ENCODE assay signal across 8 cellular contexts in genomic region chr10:133159950-133160812, GRCh38. TPM values are rescaled to one million over a fixed set of nuclear protein-coding genes. Genes with fewer than 3 reads are reported as not detected.
DNase-seq lines count a peak whose midpoint lies in the region; ATAC-seq and TF ChIP-seq lines count a peak whose summit lies in the region.

Gene KNDC1, plus strand, starts transcription at chr10:133160219. Its CDS starts 249 bp downstream, at chr10:133160468.

- H3K4me1 ChIP-seq in HEK293 (ENCODE audit: control insufficient read depth, insufficient read depth, low read length) (peaks cover 5% of the 10 kb centered on the region), stomach (peaks cover 13 to 26% (median 24%) of the 10 kb centered on the region in 4 donors)

- ATAC-seq in GM21737 (IDR thresholded peaks at IDR 0.05; ENCODE audit: unreplicated experiment) (no peak), HG02610 (IDR thresholded peaks at IDR 0.05; ENCODE audit: unreplicated experiment) (no peak)

- H3K27me3 Mint-ChIP-seq in MCF 10A (ENCODE audit: insufficient read depth, unreplicated experiment), result no peaks in the 10 kb centered on the region

- H3K27ac ChIP-seq in HEK293 (ENCODE audit: extremely low read depth, low read depth, low read length) (peak within 1 kb of the TSS; percentile 41; the same call in 1 of the 2 replicates), stomach (peak within 1 kb of the TSS in 1 of 5 donors; percentile 38)

- POLR2A ChIA-PET in HEK293 (lab: Yijun Ruan, JAX), result interaction anchor here (1.3 kb wide), 1 partner anchor 14 kb away, joined by 4 read pairs; no protein-coding TSS in a partner anchor
- POLR2A ChIA-PET in MCF 10A (lab: Yijun Ruan, JAX), result no interaction called here

- peaks cover 5% of the 10 kb centered on the region for H3K9me3 Mint-ChIP-seq in MCF 10A (ENCODE audit: unreplicated experiment)

- CTCF ChIA-PET in HEK293 (lab: Yijun Ruan, JAX), result interaction anchor here (0.8 to 1.6 kb wide), 2 partner anchors 16 kb away, joined by 4 to 5 read pairs; no protein-coding TSS in a partner anchor
- CTCF ChIA-PET in MCF 10A (lab: Yijun Ruan, JAX), result interaction anchor here (0.9 kb wide), 1 partner anchor 17 kb away, joined by 3 read pairs; no protein-coding TSS in a partner anchor

- intact Hi-C loops in MCF 10A (cut with micrococcal nuclease) (no loop called here), stomach (cut with DNase I; ENCODE audit: low total_unique reads) (no loop called here)

- no peaks in the 10 kb centered on the region for H3K36me3 Mint-ChIP-seq in MCF 10A (ENCODE audit: insufficient read depth, unreplicated experiment)

- H3K27me3 ChIP-seq in stomach, result peaks cover 3 to 76% (median 40%) of the 10 kb centered on the region in 3 donors

- H3K36me3 ChIP-seq in HEK293 (ENCODE audit: control insufficient read depth in 2 of 2, insufficient read depth in 1 of 2, low read length in 2 of 2) (peaks cover 0 to 13% of the 10 kb centered on the region in 2 experiments; a peak in 1 of 3 replicates), stomach (no peaks in the 10 kb centered on the region)

- H3K9me3 ChIP-seq in HEK293 (ENCODE audit: control insufficient read depth, insufficient read depth, low read depth, low read length) (no peaks in the 10 kb centered on the region), stomach (no peaks in the 10 kb centered on the region)

- no peak within 1 kb of the TSS for H3K27ac Mint-ChIP-seq in MCF 10A (ENCODE audit: low read depth, unreplicated experiment)

- H3K4me3 Mint-ChIP-seq in MCF 10A (ENCODE audit: unreplicated experiment), result peak within 1 kb of the TSS; percentile 38

- DNase-seq in AG08396 (ENCODE audit: low spot score) (peak; percentile 90), MCF 10A (ENCODE audit: unreplicated experiment) (peak; percentile 5), islet precursor cell (peak; percentile 76), stomach (no peak)
- no peak for DNase-seq in activated CD4-positive, alpha-beta T cell treated with anti-CD3 and anti-CD28 coated beads for 4 hours

- no peak for TF ChIP-seq POLR2A in stomach (IDR thresholded peaks at IDR 0.05)

- no TSS peak for BruUV-seq in MCF 10A (replicated peaks; lab: Mats Ljungman, UMichigan)

- WGBS in stomach, 5 donors, result 1 to 3% (median 1%) methylated on average over 18 to 105 of the region's 108 CpGs

- TF ChIP-seq CTCF in HEK293 (tag by site-specific recombination; IDR thresholded peaks at IDR 0.05) (no peak), MCF 10A (IDR thresholded peaks at IDR 0.05; ENCODE audit: unreplicated experiment) (no peak), stomach (IDR thresholded peaks at IDR 0.05) (no peak)

- no peaks in the 10 kb centered on the region for H3K4me1 Mint-ChIP-seq in MCF 10A (ENCODE audit: insufficient read depth, unreplicated experiment)

- TF ChIP-seq EP300 in stomach (IDR thresholded peaks at IDR 0.05), result no peak

- H3K4me3 ChIP-seq in HEK293 (ENCODE audit: low read depth, low read length), result peak within 1 kb of the TSS; percentile 50
- peak within 1 kb of the TSS; percentile 56 to 65 (median 60) for H3K4me3 ChIP-seq in stomach

TF ChIP-seq in HEK293, 187 proteins besides CTCF, POLR2A, EP300 and RAD21 (continues in another document):
- TF ChIP-seq ZSCAN16 (tag by site-specific recombination; IDR thresholded peaks at IDR 0.05) (no peak), ZIC2 (tag by site-specific recombination; IDR thresholded peaks at IDR 0.05) (peak; percentile 61; the same call in 1 of the 2 replicates), GLIS1 (tag by site-specific recombination; IDR thresholded peaks at IDR 0.05) (peak; percentile 57; the same call in 1 of the 2 replicates), ZBTB6 (tag by site-specific recombination; IDR thresholded peaks at IDR 0.05) (no peak), PATZ1 (tag by site-specific recombination; IDR thresholded peaks at IDR 0.05) (peak; percentile 75; the same call in 1 of the 2 replicates), ZNF777 (tag by site-specific recombination; IDR thresholded peaks at IDR 0.05; ENCODE audit: borderline replicate concordance) (peak; percentile 44; the same call in 1 of the 2 replicates), ZNF146 (tag by site-specific recombination; IDR thresholded peaks at IDR 0.05) (no peak), GLIS2 (tag by site-specific recombination; IDR thresholded peaks at IDR 0.05) (peak; percentile 86)
- TF ChIP-seq, protein P1, sequence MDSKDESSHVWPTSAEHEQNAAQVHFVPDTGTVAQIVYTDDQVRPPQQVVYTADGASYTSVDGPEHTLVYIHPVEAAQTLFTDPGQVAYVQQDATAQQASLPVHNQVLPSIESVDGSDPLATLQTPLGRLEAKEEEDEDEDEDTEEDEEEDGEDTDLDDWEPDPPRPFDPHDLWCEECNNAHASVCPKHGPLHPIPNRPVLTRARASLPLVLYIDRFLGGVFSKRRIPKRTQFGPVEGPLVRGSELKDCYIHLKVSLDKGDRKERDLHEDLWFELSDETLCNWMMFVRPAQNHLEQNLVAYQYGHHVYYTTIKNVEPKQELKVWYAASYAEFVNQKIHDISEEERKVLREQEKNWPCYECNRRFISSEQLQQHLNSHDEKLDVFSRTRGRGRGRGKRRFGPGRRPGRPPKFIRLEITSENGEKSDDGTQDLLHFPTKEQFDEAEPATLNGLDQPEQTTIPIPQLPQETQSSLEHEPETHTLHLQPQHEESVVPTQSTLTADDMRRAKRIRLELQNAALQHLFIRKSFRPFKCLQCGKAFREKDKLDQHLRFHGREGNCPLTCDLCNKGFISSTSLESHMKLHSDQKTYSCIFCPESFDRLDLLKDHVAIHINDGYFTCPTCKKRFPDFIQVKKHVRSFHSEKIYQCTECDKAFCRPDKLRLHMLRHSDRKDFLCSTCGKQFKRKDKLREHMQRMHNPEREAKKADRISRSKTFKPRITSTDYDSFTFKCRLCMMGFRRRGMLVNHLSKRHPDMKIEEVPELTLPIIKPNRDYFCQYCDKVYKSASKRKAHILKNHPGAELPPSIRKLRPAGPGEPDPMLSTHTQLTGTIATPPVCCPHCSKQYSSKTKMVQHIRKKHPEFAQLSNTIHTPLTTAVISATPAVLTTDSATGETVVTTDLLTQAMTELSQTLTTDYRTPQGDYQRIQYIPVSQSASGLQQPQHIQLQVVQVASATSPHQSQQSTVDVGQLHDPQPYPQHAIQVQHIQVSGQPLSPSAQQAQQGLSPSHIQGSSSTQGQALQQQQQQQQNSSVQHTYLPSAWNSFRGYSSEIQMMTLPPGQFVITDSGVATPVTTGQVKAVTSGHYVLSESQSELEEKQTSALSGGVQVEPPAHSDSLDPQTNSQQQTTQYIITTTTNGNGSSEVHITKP (tag by site-specific recombination; IDR thresholded peaks at IDR 0.05), result no peak
- TF ChIP-seq, protein P2, sequence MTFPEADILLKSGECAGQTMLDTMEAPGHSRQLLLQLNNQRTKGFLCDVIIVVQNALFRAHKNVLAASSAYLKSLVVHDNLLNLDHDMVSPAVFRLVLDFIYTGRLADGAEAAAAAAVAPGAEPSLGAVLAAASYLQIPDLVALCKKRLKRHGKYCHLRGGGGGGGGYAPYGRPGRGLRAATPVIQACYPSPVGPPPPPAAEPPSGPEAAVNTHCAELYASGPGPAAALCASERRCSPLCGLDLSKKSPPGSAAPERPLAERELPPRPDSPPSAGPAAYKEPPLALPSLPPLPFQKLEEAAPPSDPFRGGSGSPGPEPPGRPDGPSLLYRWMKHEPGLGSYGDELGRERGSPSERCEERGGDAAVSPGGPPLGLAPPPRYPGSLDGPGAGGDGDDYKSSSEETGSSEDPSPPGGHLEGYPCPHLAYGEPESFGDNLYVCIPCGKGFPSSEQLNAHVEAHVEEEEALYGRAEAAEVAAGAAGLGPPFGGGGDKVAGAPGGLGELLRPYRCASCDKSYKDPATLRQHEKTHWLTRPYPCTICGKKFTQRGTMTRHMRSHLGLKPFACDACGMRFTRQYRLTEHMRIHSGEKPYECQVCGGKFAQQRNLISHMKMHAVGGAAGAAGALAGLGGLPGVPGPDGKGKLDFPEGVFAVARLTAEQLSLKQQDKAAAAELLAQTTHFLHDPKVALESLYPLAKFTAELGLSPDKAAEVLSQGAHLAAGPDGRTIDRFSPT (tag by site-specific recombination; IDR thresholded peaks at IDR 0.05), result no peak

RNA-seq across cellular contexts. Expression of gene KNDC1, which starts in this region (rescaled TPM):
- total RNA-seq in MCF 10A (2022), result 2.1 and 2.4 TPM in 2 replicates
- 1 to 10 TPM in 2 of 5 donors, under 1 TPM in 2, not detected in 1; 0.55 to 1.7 (median 0.80) TPM for total RNA-seq in stomach
- polyA plus RNA-seq in stomach, result under 1 TPM; 0.05 to 1.00 (median 0.46) TPM

Comparison
In these comparisons a context has a peak if more than half of its experiments do, and no peak if none do; other contexts are left out.
1. DNase-seq: peak in AG08396 (single experiment), MCF 10A (single experiment) and islet precursor cell (single experiment); none in stomach (single experiment) and activated CD4-positive, alpha-beta T cell treated with anti-CD3 and anti-CD28 coated beads for 4 hours (0 of 2).